In genomic region chr15:65804252-65804931, GRCh38 we compare ENCODE assay signal across 11 cellular contexts. TPM values are rescaled to one million over a fixed set of nuclear protein-coding genes. Genes with fewer than 3 reads are reported as not detected.
DNase-seq lines count a peak whose midpoint lies in the region; ATAC-seq and TF ChIP-seq lines count a peak whose summit lies in the region.
"Had no signal": no experiment of that assay in that cellular context is flagged by ENCODE, and none has a peak within 500 bp of the region (broad histone marks: within the 10 kb centered on the region; RNA-seq: fewer than 3 reads in every experiment).

No MANE protein-coding gene starts in this region.

- no peak for DNase-seq in Right ventricle myocardium superior
- DNase-seq in right atrium auricular region (ENCODE audit: low spot score): no peak
- DNase-seq in activated B cell treated with CpG ODN at 0.5 μM for 24 hours: no peak
- DNase-seq in left lung: no peak
- no peak for DNase-seq in NCI-H2081 (lab: John Stamatoyannopoulos, UW)
- no peak for DNase-seq in D341Med (ENCODE audit: low spot score)
- no peak for DNase-seq in NK-92 treated with Interleukin-12 subunit alpha and Interleukin-12 subunit beta, amount 100 ng/mL, for 24 hours (lab: John Stamatoyannopoulos, UW)
- DNase-seq in NCI-H2196 (lab: John Stamatoyannopoulos, UW; ENCODE audit: unreplicated experiment): no peak
- DNase-seq: sigmoid colon; stimulated activated naive CD4-positive, alpha-beta T cell had no signal

- POLR2A ChIA-PET in activated B cell treated with CpG ODN at 0.5 μM for 24 hours (lab: Charles Lee): interaction anchor here (0.6 to 2.4 kb wide), 5 partner anchors 9 to 99 kb away, joined by 3 to 8 read pairs (median 3); partner anchors contain the start of gene DENND4A

- H3K27ac ChIP-seq in right atrium auricular region (peak overlapping the region in 1 of 2 donors; percentile 29), left lung (peak overlapping the region in 1 of 2 donors; percentile 31)
- H3K27ac ChIP-seq: sigmoid colon had no signal

- TF ChIP-seq CTCF in right atrium auricular region (IDR thresholded peaks at IDR 0.05): no peak
- TF ChIP-seq CTCF in activated B cell treated with CpG ODN at 0.5 μM for 24 hours (IDR thresholded peaks at IDR 0.05): no peak
- TF ChIP-seq CTCF in left lung (IDR thresholded peaks at IDR 0.05): no peak

- H3K27ac Mint-ChIP-seq in activated B cell treated with CpG ODN at 0.5 μM for 24 hours: peak overlapping the region; percentile 61

- no peaks in the 10 kb centered on the region for H3K9me3 Mint-ChIP-seq in activated B cell treated with CpG ODN at 0.5 μM for 24 hours

- no peaks in the 10 kb centered on the region for H3K27me3 ChIP-seq in right atrium auricular region
- no peaks in the 10 kb centered on the region for H3K27me3 ChIP-seq in left lung
- H3K27me3 ChIP-seq: BLaER1 treated with 17β-estradiol and CSF1 and Interleukin-3, amounts not matched to agents 10 nM and 100 nM; sigmoid colon had no signal

- no peak overlapping the region for H3K4me3 Mint-ChIP-seq in activated B cell treated with CpG ODN at 0.5 μM for 24 hours

- CTCF ChIA-PET in activated B cell treated with CpG ODN at 0.5 μM for 24 hours (lab: Charles Lee): no interaction called here

- no peaks in the 10 kb centered on the region for H3K27me3 Mint-ChIP-seq in activated B cell treated with CpG ODN at 0.5 μM for 24 hours

- intact Hi-C loops in Right ventricle myocardium superior (cut with DNase I) (no loop called here), activated B cell treated with CpG ODN at 0.5 μM for 24 hours (cut with micrococcal nuclease) (no loop called here), left lung (cut with DNase I) (no loop called here)

- peaks cover 37% of the 10 kb centered on the region for H3K4me1 Mint-ChIP-seq in activated B cell treated with CpG ODN at 0.5 μM for 24 hours

- H3K9me3 ChIP-seq in right atrium auricular region (no peaks in the 10 kb centered on the region), left lung (no peaks in the 10 kb centered on the region)
- H3K9me3 ChIP-seq: BLaER1 treated with 17β-estradiol and CSF1 and Interleukin-3, amounts not matched to agents 10 nM and 100 nM; sigmoid colon had no signal

- H3K4me1 ChIP-seq in right atrium auricular region: no peaks in the 10 kb centered on the region
- peaks cover 0 to 30% of the 10 kb centered on the region in 2 donors for H3K4me1 ChIP-seq in left lung
- H3K4me1 ChIP-seq: sigmoid colon had no signal

- ATAC-seq in Right ventricle myocardium superior (ENCODE audit: poor library complexity) (peak; percentile 52), activated B cell treated with CpG ODN at 0.5 μM for 24 hours (ENCODE audit: low read depth) (no peak), left lung (peak; percentile 76)

- no peak overlapping the region for H3K4me3 ChIP-seq in right atrium auricular region
- no peak overlapping the region for H3K4me3 ChIP-seq in left lung
- H3K4me3 ChIP-seq: BLaER1 treated with 17β-estradiol and CSF1 and Interleukin-3, amounts not matched to agents 10 nM and 100 nM; sigmoid colon had no signal

- H3K36me3 Mint-ChIP-seq in activated B cell treated with CpG ODN at 0.5 μM for 24 hours (ENCODE audit: low read depth): no peaks in the 10 kb centered on the region

- H3K36me3 ChIP-seq in right atrium auricular region (no peaks in the 10 kb centered on the region), left lung (no peaks in the 10 kb centered on the region)
- H3K36me3 ChIP-seq: BLaER1 treated with 17β-estradiol and CSF1 and Interleukin-3, amounts not matched to agents 10 nM and 100 nM; sigmoid colon had no signal

RNA-seq across cellular contexts. Expression of gene DENND4A, which starts 12.3 kb away (rescaled TPM):
- 11.8 TPM for total RNA-seq in Right ventricle myocardium superior
- total RNA-seq in right atrium auricular region: 10 to 100 TPM; 15.2 to 19.4 TPM
- 135 and 166 TPM in 2 replicates for total RNA-seq in activated B cell treated with CpG ODN at 0.5 μM for 24 hours
- total RNA-seq in left lung: 10 to 100 TPM; 23.5 to 26.3 TPM
